ENCODE assay signal across 7 cellular contexts in genomic region chr20:38730989-38731737, GRCh38. TPM values are rescaled to one million over a fixed set of nuclear protein-coding genes. Genes with fewer than 3 reads are reported as not detected.
DNase-seq lines count a peak whose midpoint lies in the region; ATAC-seq and TF ChIP-seq lines count a peak whose summit lies in the region.

No MANE protein-coding gene starts in this region.

- intact Hi-C loops in left cardiac atrium (cut with DNase I) (loop anchor here in 1 of 2 donors (2.0 kb wide), 1 partner anchor 84 kb away; no protein-coding TSS in a partner anchor), psoas muscle (cut with DNase I) (loop anchor here (5.0 kb wide), 2 partner anchors 79 to 84 kb away; no protein-coding TSS in a partner anchor), uterus (cut with DNase I; ENCODE audit: low total_unique reads) (loop anchor here (10.0 kb wide), 1 partner anchor 86 kb away; no protein-coding TSS in a partner anchor)

- no peaks in the 10 kb centered on the region for H4K20me1 ChIP-seq in KMS-11 (ENCODE audit: insufficient read depth)

- H3K27me3 ChIP-seq in KMS-11 (ENCODE audit: insufficient read depth, low read depth) (peaks cover 23% of the 10 kb centered on the region), psoas muscle (ENCODE audit: insufficient read depth in 3 of 3, low read length in 2 of 3) (peaks cover 3 to 96% (median 33%) of the 10 kb centered on the region in 3 donors), uterus (peaks cover 28 to 69% of the 10 kb centered on the region in 2 donors)

- TF ChIP-seq POLR2A in uterus (IDR thresholded peaks at IDR 0.05) = no peak

- 0 to 1% (median 1%) methylated on average over 40 of the region's 40 CpGs for WGBS in psoas muscle, 3 donors

- H3K4me3 ChIP-seq in KMS-11 (IDR thresholded peaks at IDR 0.05; ENCODE audit: insufficient read depth, low read depth, low read length) (no peak overlapping the region), psoas muscle (peak overlapping the region; percentile 46), uterus (no peak overlapping the region)

- H2AFZ ChIP-seq in KMS-11 (ENCODE audit: low read depth) = peak overlapping the region; percentile 91

- DNase-seq in SK-MEL-5 (ENCODE audit: low read depth, low spot score) (peak; percentile 75), left cardiac atrium (peak; percentile 63), psoas muscle (peak; percentile 62 to 80), uterus (peak; percentile 39 to 49)
- DNase-seq in activated naive CD4-positive, alpha-beta T cell treated with anti-CD3 and anti-CD28 coated beads, Interleukin-2, amount 50 U/mL, for 16 hours = peak; percentile 82

- H3K9ac ChIP-seq in KMS-11 = peak overlapping the region; percentile 41; the same call in 1 of the 2 replicates

- H3K27ac ChIP-seq in KMS-11 (no peak overlapping the region), psoas muscle (no peak overlapping the region), uterus (no peak overlapping the region)

- H3K4me1 ChIP-seq in KMS-11 (ENCODE audit: low read depth, poor library complexity, severe bottlenecking) (no peaks in the 10 kb centered on the region), psoas muscle (peaks cover 5% of the 10 kb centered on the region), uterus (peaks cover 0 to under 1% of the 10 kb centered on the region in 2 donors)

- TF ChIP-seq CTCF in GM12874 (IDR thresholded peaks at IDR 0.05; ENCODE audit: insufficient read depth, low read depth, low read length) (peak; percentile 99), KMS-11 (conservative IDR thresholded peaks at IDR 0.05; ENCODE audit: low read depth, low read length) (peak; percentile 99), psoas muscle (IDR thresholded peaks at IDR 0.05) (peak; percentile 96), uterus (IDR thresholded peaks at IDR 0.05) (peak; percentile 61 to 84 (median 68))

- peak overlapping the region; percentile 53 for H3K4me2 ChIP-seq in KMS-11

- H3K9me3 ChIP-seq in psoas muscle (no peaks in the 10 kb centered on the region), uterus (no peaks in the 10 kb centered on the region)

- no peaks in the 10 kb centered on the region for H3K36me3 ChIP-seq in KMS-11 (ENCODE audit: insufficient read depth)
- H3K36me3 ChIP-seq in psoas muscle (ENCODE audit: insufficient read depth in 1 of 2, low read depth in 1 of 2) = no peaks in the 10 kb centered on the region
- no peaks in the 10 kb centered on the region for H3K36me3 ChIP-seq in uterus

- no peaks in the 10 kb centered on the region for H3K79me2 ChIP-seq in KMS-11 (ENCODE audit: insufficient read depth, low read depth)

- in situ Hi-C loops in SK-MEL-5 (cut with HindIII; ENCODE audit: low pct_unique_long_range_greater_than_20kb, low sequenced_read_pairs) = no loop called here

- peak; percentile 78 to 85 for ATAC-seq in left cardiac atrium
- peak; percentile 59 to 86 (median 76) for ATAC-seq in psoas muscle

RNA-seq across cellular contexts. Expression of gene SLC32A1, which starts 6.9 kb away (rescaled TPM):
- not detected in 2 replicates for total RNA-seq in SK-MEL-5 (2014; rRNA removed; shearing (Covaris generic))
- polyA plus RNA-seq in SK-MEL-5 (2015; cell fraction: cytosol; rRNA removed) = 0.03 TPM in 1 of 2 replicates, not detected in the other
- not detected in 2 replicates for polyA plus RNA-seq in SK-MEL-5 (2015; cell fraction: nucleus; rRNA removed)
- total RNA-seq in left cardiac atrium = not detected
- total RNA-seq in psoas muscle = not detected
- not detected for polyA plus RNA-seq in psoas muscle
- not detected for total RNA-seq in uterus

RNA-seq across cellular contexts. Expression of gene ACTR5, which starts 17.1 kb away (rescaled TPM):
- total RNA-seq in SK-MEL-5 (2014; rRNA removed; shearing (Covaris generic)) = 8.4 and 10.4 TPM in 2 replicates
- 7.2 and 10.9 TPM in 2 replicates for polyA plus RNA-seq in SK-MEL-5 (2015; cell fraction: cytosol; rRNA removed)
- 43.0 and 50.2 TPM in 2 replicates for polyA plus RNA-seq in SK-MEL-5 (2015; cell fraction: nucleus; rRNA removed)
- total RNA-seq in left cardiac atrium = 1 to 10 TPM; 3.6 to 5.1 TPM
- total RNA-seq in psoas muscle = 1 to 10 TPM; 3.8 to 5.3 (median 4.7) TPM
- polyA plus RNA-seq in psoas muscle = 1 to 10 TPM; 5.3 to 9.3 (median 6.8) TPM
- total RNA-seq in uterus = 10 to 100 TPM in 3 of 4 donors, 1 to 10 TPM in 1; 3.8 to 12.4 (median 11.7) TPM
